In the genomic region with DNA sequence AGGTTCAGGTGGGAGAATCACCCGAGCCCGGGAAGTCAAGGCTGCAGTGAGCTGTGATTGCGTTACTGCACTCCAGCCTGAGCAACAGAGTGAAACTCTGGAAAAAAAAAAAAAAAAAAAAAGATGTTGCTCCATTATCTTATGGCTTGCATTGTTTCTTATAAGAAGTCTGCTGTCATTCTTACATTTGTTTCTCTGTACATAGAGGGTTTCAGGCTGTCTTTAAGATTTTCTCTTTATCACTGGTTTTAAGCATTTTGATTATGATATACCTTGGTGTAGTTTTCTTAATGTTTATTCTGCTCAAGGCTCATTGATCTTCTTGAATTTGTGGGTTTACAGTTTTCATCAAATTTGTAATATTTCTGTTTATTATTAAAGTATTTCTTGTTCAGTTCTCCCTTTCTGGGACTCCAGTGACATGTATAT, we compare ENCODE assay signal across 17 cellular contexts. TPM values are rescaled to one million over a fixed set of nuclear protein-coding genes. Genes with fewer than 3 reads are reported as not detected.
DNase-seq lines count a peak whose midpoint lies in the region; ATAC-seq, FAIRE-seq and TF ChIP-seq lines count a peak whose summit lies in the region.
"Had no signal": no experiment of that assay in that cellular context is flagged by ENCODE, and none has a peak within 500 bp of the region (broad histone marks: within the 10 kb centered on the region; RNA-seq: fewer than 3 reads in every experiment).

No MANE protein-coding gene starts in this region.

- no peak overlapping the region for H2AFZ ChIP-seq in HepG2 (ENCODE audit: low read length)
- no peak overlapping the region for H2AFZ ChIP-seq in K562 (ENCODE audit: low read depth, low read length)

- H3K4me1 ChIP-seq in HepG2 (ENCODE audit: insufficient read depth, low read length) (no peaks in the 10 kb centered on the region), right lobe of liver (no peaks in the 10 kb centered on the region), K562 (replicated peaks in 1 of 2; ENCODE audit: control insufficient read depth in 2 of 2, insufficient read depth in 2 of 2, low read length in 2 of 2) (no peaks in the 10 kb centered on the region)

- H3K4me3 ChIP-seq in HepG2 (replicated peaks in 1 of 3; ENCODE audit: insufficient read depth in 1 of 3, low read depth in 2 of 3, low read length in 3 of 3), result no peak overlapping the region
- no peak overlapping the region for H3K4me3 ChIP-seq in right lobe of liver
- no peak overlapping the region for H3K4me3 ChIP-seq in K562

- in situ Hi-C loops in HepG2 (cut with HindIII; ENCODE audit: extremely low pct_ligation_motif_present, low pct_unique_long_range_greater_than_20kb), result no loop called here
- in situ Hi-C loops in K562 (cut with MboI), result no loop called here

- no peak overlapping the region for H3K27ac ChIP-seq in HepG2 (ENCODE audit: extremely low read length, insufficient read depth, low read length)
- H3K27ac ChIP-seq in right lobe of liver, result no peak overlapping the region
- no peak overlapping the region for H3K27ac ChIP-seq in K562 (ENCODE audit: extremely low read depth, low read depth, low read length)

- CTCF ChIA-PET in HepG2 (lab: Yijun Ruan, JAX; ENCODE audit: low intra/inter-chr PET ratio, low total read pairs), result no interaction called here
- CTCF ChIA-PET in K562 (lab: Yijun Ruan, JAX; ENCODE audit: low intra/inter-chr PET ratio), result interaction anchor here (0.7 kb wide), 1 partner anchor 385 kb away, joined by 3 read pairs; no protein-coding TSS in a partner anchor

- H3K4me2 ChIP-seq in HepG2 (ENCODE audit: low read depth, low read length) (no peak overlapping the region), K562 (ENCODE audit: insufficient read depth, low read length) (no peak overlapping the region)

- H3K9me3 ChIP-seq in HepG2 (ENCODE audit: low read length) (peaks cover 12% of the 10 kb centered on the region), right lobe of liver (peaks cover 0 to 10% (median 6%) of the 10 kb centered on the region in 4 donors), K562 (replicated peaks; ENCODE audit: control insufficient read depth, insufficient read depth, low read depth, low read length) (no peaks in the 10 kb centered on the region)

- TF ChIP-seq EP300 in HepG2 (IDR thresholded peaks at IDR 0.05; ENCODE audit: low read depth in 2 of 2, low read length in 2 of 2) (no peak), HepG2 (CRISPR knock-in tag; IDR thresholded peaks at IDR 0.05; ENCODE audit: borderline replicate concordance) (no peak), K562 (IDR thresholded peaks at IDR 0.05; ENCODE audit: low read length) (no peak)

- DNase-seq in HepG2 (ENCODE audit: low spot score) (no peak), right lobe of liver (no peak), MV-4-11 (lab: John Stamatoyannopoulos, UW) (peak; percentile 11), K562 (ENCODE audit: extremely low read depth in 1 of 4, low spot score in 3 of 4) (no peak), NCI-H146 treated with DMSO at 0.1 percent for 48 hours (lab: John Stamatoyannopoulos, UW; ENCODE audit: unreplicated experiment) (no peak), 8988T (no peak), GM10266 (ENCODE audit: extremely low spot score) (no peak)
- DNase-seq in activated CD4-positive, CD25-positive, alpha-beta regulatory T cell (lab: John Stamatoyannopoulos, UW), result no peak
- DNase-seq: C1 segment of cervical spinal cord; Calu3; CD4-positive, alpha-beta T cell; DMS 273 treated with DMSO at 0.1 percent for 48 hours; HCEC 1CT; IMR-90 had no signal

- no peaks in the 10 kb centered on the region for H3K27me3 ChIP-seq in HepG2 (ENCODE audit: control insufficient read depth in 1 of 2, insufficient read depth in 2 of 2, low read length in 2 of 2)
- no peaks in the 10 kb centered on the region for H3K27me3 ChIP-seq in right lobe of liver
- H3K27me3 ChIP-seq in K562 (ENCODE audit: control insufficient read depth in 2 of 2, insufficient read depth in 2 of 2, low read length in 2 of 2), result 0 out of 5 replicates have a peak, but pooled peaks cover 0 to 3% of the 10 kb centered on the region in 2 experiments

- TF ChIP-seq CTCF in HepG2 (CRISPR knock-in tag; IDR thresholded peaks at IDR 0.05) (no peak), right lobe of liver (IDR thresholded peaks at IDR 0.05) (no peak), K562 (IDR thresholded peaks at IDR 0.05 in 2 of 3, conservative IDR thresholded peaks at IDR 0.05 in 1 of 3; ENCODE audit: insufficient read depth in 2 of 3, low read depth in 1 of 3, low read length in 3 of 3) (no peak), GM10266 (IDR thresholded peaks at IDR 0.05; ENCODE audit: control insufficient read depth, insufficient read depth, low read depth, missing control alignments) (no peak)

- H3K9me1 ChIP-seq in K562 (ENCODE audit: control insufficient read depth, insufficient read depth, low read length), result no peaks in the 10 kb centered on the region

- no TSS peak for BruUV-seq in HepG2 (replicated peaks; lab: Mats Ljungman, UMichigan)
- BruUV-seq in K562 (replicated peaks; lab: Mats Ljungman, UMichigan), result no TSS peak

- no peak for ATAC-seq in HepG2
- no peak for ATAC-seq in right lobe of liver
- ATAC-seq in K562, result no peak

- H3K36me3 ChIP-seq in HepG2 (replicated peaks in 1 of 2; ENCODE audit: control insufficient read depth in 1 of 2, insufficient read depth in 2 of 2, low read length in 2 of 2) (peaks cover 0 to 2% of the 10 kb centered on the region in 2 experiments; a peak in 3 of 5 replicates), right lobe of liver (no peaks in the 10 kb centered on the region), K562 (ENCODE audit: control insufficient read depth, insufficient read depth, low read length) (no peaks in the 10 kb centered on the region)

- TF ChIP-seq RAD21 in HepG2 (CRISPR knock-in tag; IDR thresholded peaks at IDR 0.05) (no peak), K562 (CRISPR knock-in tag; conservative IDR thresholded peaks at IDR 0.05 in 1 of 2, IDR thresholded peaks at IDR 0.05 in 1 of 2) (no peak)

- intact Hi-C loops in HepG2 (cut with micrococcal nuclease; ENCODE audit: unreplicated experiment) (no loop called here), right lobe of liver (cut with DNase I) (no loop called here), K562 (cut with micrococcal nuclease) (no loop called here)

- no peak overlapping the region for H3K9ac ChIP-seq in HepG2 (ENCODE audit: insufficient read depth, low read depth, low read length)
- no peak overlapping the region for H3K9ac ChIP-seq in K562 (ENCODE audit: insufficient read depth in 1 of 2, low read depth in 2 of 2, low read length in 2 of 2)

- H3K79me2 ChIP-seq in HepG2 (ENCODE audit: insufficient read depth, low read length) (peaks cover 77% of the 10 kb centered on the region), K562 (ENCODE audit: control insufficient read depth, insufficient read depth, low read length) (no peaks in the 10 kb centered on the region)

- TF ChIP-seq POLR2A in HepG2 (IDR thresholded peaks at IDR 0.05; ENCODE audit: insufficient read depth in 1 of 2, low read depth in 2 of 2, low read length in 2 of 2) (no peak), right lobe of liver (IDR thresholded peaks at IDR 0.05) (no peak), K562 (conservative IDR thresholded peaks at IDR 0.05) (no peak)

- FAIRE-seq in HepG2 (lab: Jason Lieb, UNC) (no peak), K562 (lab: Jason Lieb, UNC) (no peak)
- FAIRE-seq: A204.1, GM12891, H1 had no signal

- POLR2A ChIA-PET in HepG2 (lab: Yijun Ruan, JAX) (no interaction called here), K562 (lab: Yijun Ruan, JAX) (no interaction called here)

- H4K20me1 ChIP-seq in HepG2 (ENCODE audit: insufficient read depth, low read length) (no peaks in the 10 kb centered on the region), K562 (replicated peaks; ENCODE audit: control insufficient read depth, insufficient read depth, low read length) (no peaks in the 10 kb centered on the region)

- WGBS in HepG2 (ENCODE audit: low lambda C conversion rate), result 98% methylated on average over 3 of the region's 3 CpGs
- WGBS in right lobe of liver (ENCODE audit: insufficient coverage, low coverage, low lambda C conversion rate, missing lambda C conversion rate), result 97% methylated on average over 3 of the region's 3 CpGs
- WGBS in K562 (ENCODE audit: insufficient coverage, low coverage, missing lambda C conversion rate), result 0% methylated on average over 3 of the region's 3 CpGs

RNA-seq across cellular contexts. Expression of a gene that starts 35.2 kb away (rescaled TPM):
- total RNA-seq in HepG2 (2016; rRNA removed; fragmentation: Illumina TruSeq; extraction: Trizol), result 26.0 and 30.1 TPM in 2 replicates
- 52.4 and 56.2 TPM in 2 replicates for total RNA-seq in HepG2 (2016; cell fraction: cytosol; rRNA removed; fragmentation: Illumina TruSeq; extraction: Trizol; ENCODE audit: low read depth)
- total RNA-seq in HepG2 (2016; cell fraction: insoluble cytoplasmic fraction; rRNA removed; fragmentation: Illumina TruSeq; extraction: Trizol), result 22.0 and 29.4 TPM in 2 replicates
- total RNA-seq in HepG2 (2016; cell fraction: membrane; rRNA removed; fragmentation: Illumina TruSeq; extraction: Trizol), result 19.7 and 20.0 TPM in 2 replicates
- total RNA-seq in HepG2 (2016; cell fraction: nucleus; rRNA removed; fragmentation: Illumina TruSeq; extraction: Trizol), result 43.3 and 49.2 TPM in 2 replicates
- polyA plus RNA-seq in HepG2 (2011; rRNA removed), result 10.7 and 12.1 TPM in 2 replicates
- 9.2 and 11.3 TPM in 2 replicates for polyA plus RNA-seq in HepG2 (2011; cell fraction: cytosol; rRNA removed)
- polyA plus RNA-seq in HepG2 (2011; cell fraction: nucleus; rRNA removed), result 13.9 and 18.7 TPM in 2 replicates
- polyA plus RNA-seq in HepG2 (2012), result 10.0 and 10.4 TPM in 2 replicates
- 2.4 and 3.2 TPM in 2 replicates for polyA plus RNA-seq in HepG2 (2016; cell fraction: cytosol; fragmentation: Illumina TruSeq; extraction: Trizol; ENCODE audit: low read depth)
- polyA plus RNA-seq in HepG2 (2016; cell fraction: insoluble cytoplasmic fraction; fragmentation: Illumina TruSeq; extraction: Trizol; ENCODE audit: low read depth), result 20.2 and 24.6 TPM in 2 replicates
- polyA plus RNA-seq in HepG2 (2016; cell fraction: membrane; fragmentation: Illumina TruSeq; extraction: Trizol; ENCODE audit: low read depth), result 7.4 and 7.6 TPM in 2 replicates
- polyA plus RNA-seq in HepG2 (2016; cell fraction: nucleus; fragmentation: Illumina TruSeq; extraction: Trizol; ENCODE audit: insufficient read depth, low read depth), result 22.4 and 30.0 TPM in 2 replicates
- polyA minus RNA-seq in HepG2 (2011; rRNA and poly(A)+ RNA removed; ENCODE audit: low replicate concordance), result 1.4 and 38.6 TPM in 2 replicates
- 10.4 and 11.3 TPM in 2 replicates for polyA minus RNA-seq in HepG2 (2011; cell fraction: cytosol; rRNA and poly(A)+ RNA removed)
- 43.9 and 48.9 TPM in 2 replicates for polyA minus RNA-seq in HepG2 (2011; cell fraction: nucleus; rRNA and poly(A)+ RNA removed)
- total RNA-seq in right lobe of liver, result 10 to 100 TPM in 2 of 6 experiments, 1 to 10 TPM in 4; 7.2 to 16.2 (median 9.1) TPM
- not detected in 2 replicates for total RNA-seq in K562 (2011; cell fraction: chromatin; rRNA removed; ENCODE audit: low replicate concordance)
- total RNA-seq in K562 (2011; cell fraction: nucleolus; rRNA removed), result not detected in 2 replicates
- total RNA-seq in K562 (2011; cell fraction: nucleoplasm; rRNA removed), result not detected in 2 replicates
- not detected in 2 replicates for total RNA-seq in K562 (2014; rRNA removed)
- total RNA-seq in K562 (2014; rRNA removed; fragmentation: Illumina TruSeq; extraction: Trizol), result not detected in 2 replicates
- total RNA-seq in K562 (2015; rRNA removed; fragmentation: Illumina TruSeq; extraction: Trizol), result not detected in 2 replicates
- total RNA-seq in K562 (2021), result 0.09 TPM in 1 of 2 replicates, not detected in the other
- polyA plus RNA-seq in K562 (2011; rRNA removed), result not detected in 2 replicates
- polyA plus RNA-seq in K562 (2011; cell fraction: cytosol; rRNA removed), result not detected in 2 replicates
- polyA plus RNA-seq in K562 (2011; cell fraction: nucleus; rRNA removed), result not detected in 2 replicates
- polyA plus RNA-seq in K562 (2012), result 0.07 TPM in 1 of 2 replicates, not detected in the other
- polyA plus RNA-seq in K562 (2014; fragmentation: Illumina TruSeq; extraction: Trizol), result not detected in 2 replicates
- polyA plus RNA-seq in K562 (2014; fragmentation: Nextera tagmentation; extraction: Ambion mirVana), result not detected
- polyA plus RNA-seq in K562 (2014; rRNA removed), result not detected in 2 replicates
- polyA minus RNA-seq in K562 (2011; rRNA and poly(A)+ RNA removed), result not detected in 2 replicates
- not detected in 2 replicates for polyA minus RNA-seq in K562 (2011; cell fraction: cytosol; rRNA and poly(A)+ RNA removed)
- polyA minus RNA-seq in K562 (2011; cell fraction: nucleus; rRNA and poly(A)+ RNA removed), result not detected in 2 replicates

Comparison
In these comparisons a context has a peak if more than half of its experiments do, and no peak if none do; other contexts are left out.
1. RNA of a gene that starts 35.2 kb away (total RNA-seq): 19.7 to 56.2 TPM in HepG2 and 7.2 to 16.2 TPM in right lobe of liver; 0.09 TPM in K562; every median in the first group is over 4 times any median in the second.